Comparison of ENCODE assay signal across 8 cellular contexts in genomic region chr13:41942462-41943094, GRCh38. TPM values are rescaled to one million over a fixed set of nuclear protein-coding genes. Genes with fewer than 3 reads are reported as not detected.
DNase-seq lines count a peak whose midpoint lies in the region; ATAC-seq and TF ChIP-seq lines count a peak whose summit lies in the region.

No MANE protein-coding gene starts in this region.

- H3K36me3 ChIP-seq in upper lobe of right lung = no peaks in the 10 kb centered on the region

- no peaks in the 10 kb centered on the region for H3K27me3 Mint-ChIP-seq in activated T-cell treated with anti-CD3 and anti-CD28 coated beads, Interleukin-2, amount 50 U/mL, for 72 hours (ENCODE audit: low read depth)

- no peaks in the 10 kb centered on the region for H3K9me3 ChIP-seq in upper lobe of right lung

- POLR2A ChIA-PET in RWPE1 (lab: Yijun Ruan, JAX; ENCODE audit: low non-redundant PET) = no interaction called here

- ATAC-seq in Right ventricle myocardium superior (ENCODE audit: poor library complexity) (peak; percentile 56), upper lobe of right lung (peak; percentile 17)
- no peak for ATAC-seq in activated T-cell treated with anti-CD3 and anti-CD28 coated beads, Interleukin-2, amount 50 U/mL, for 72 hours (replicated peaks in 1 of 2)

- no peak overlapping the region for H3K27ac Mint-ChIP-seq in activated T-cell treated with anti-CD3 and anti-CD28 coated beads, Interleukin-2, amount 50 U/mL, for 72 hours

- H3K27ac ChIP-seq in RWPE1 (no peak overlapping the region), upper lobe of right lung (no peak overlapping the region)

- no peak overlapping the region for H3K4me3 Mint-ChIP-seq in activated T-cell treated with anti-CD3 and anti-CD28 coated beads, Interleukin-2, amount 50 U/mL, for 72 hours

- CTCF ChIA-PET in RWPE1 (lab: Yijun Ruan, JAX) = interaction anchor here (0.5 to 0.7 kb wide), 6 partner anchors 25 to 1726 kb away, joined by 3 to 6 read pairs (median 3); no protein-coding TSS in a partner anchor

- H3K4me1 ChIP-seq in upper lobe of right lung = no peaks in the 10 kb centered on the region

- TF ChIP-seq CTCF in RWPE1 (conservative IDR thresholded peaks at IDR 0.05; ENCODE audit: low read depth) = no peak
- TF ChIP-seq CTCF in upper lobe of right lung (IDR thresholded peaks at IDR 0.05) = peak; percentile 14

- peaks cover 9% of the 10 kb centered on the region for H3K4me1 Mint-ChIP-seq in activated T-cell treated with anti-CD3 and anti-CD28 coated beads, Interleukin-2, amount 50 U/mL, for 72 hours (ENCODE audit: low read depth)

- H3K4me3 ChIP-seq in upper lobe of right lung = no peak overlapping the region

- intact Hi-C loops in Right ventricle myocardium superior (cut with DNase I) (no loop called here), cardiac septum (cut with DNase I) (no loop called here), upper lobe of right lung (cut with DNase I) (no loop called here)

- no peak for DNase-seq in Right ventricle myocardium superior
- DNase-seq in cardiac septum (ENCODE audit: low spot score) = no peak
- DNase-seq in RWPE1 (ENCODE audit: low spot score) = peak; percentile 6
- DNase-seq in glomerular visceral epithelial cell (ENCODE audit: extremely low spot score) = peak; percentile 62
- no peak for DNase-seq in upper lobe of right lung
- DNase-seq in activated CD8-positive, alpha-beta memory T cell treated with anti-CD3 and anti-CD28 coated beads for 24 hours = no peak
- DNase-seq in activated T-cell treated with anti-CD3 and anti-CD28 coated beads, Interleukin-2, amount 50 U/mL, for 72 hours = no peak
- DNase-seq in epidermal melanocyte (ENCODE audit: insufficient read length, low spot score) = no peak

- H3K9me3 Mint-ChIP-seq in activated T-cell treated with anti-CD3 and anti-CD28 coated beads, Interleukin-2, amount 50 U/mL, for 72 hours = peaks cover 6 to 9% of the 10 kb centered on the region in 2 donors

- H3K36me3 Mint-ChIP-seq in activated T-cell treated with anti-CD3 and anti-CD28 coated beads, Interleukin-2, amount 50 U/mL, for 72 hours (ENCODE audit: insufficient read depth in 2 of 2) = peaks cover 21 to 30% of the 10 kb centered on the region in 2 donors

- no peaks in the 10 kb centered on the region for H3K27me3 ChIP-seq in upper lobe of right lung

RNA-seq across cellular contexts. Expression of gene VWA8, which starts 18.3 kb away (rescaled TPM):
- 40.3 TPM for total RNA-seq in Right ventricle myocardium superior
- 49.7 TPM for total RNA-seq in cardiac septum
- total RNA-seq in upper lobe of right lung = 20.6 TPM
- 10 to 100 TPM; 25.6 to 35.0 TPM for total RNA-seq in activated T-cell treated with anti-CD3 and anti-CD28 coated beads, Interleukin-2, amount 50 U/mL, for 72 hours

Comparison
In these comparisons a context has a peak if more than half of its experiments do, and no peak if none do; other contexts are left out.
1. ATAC-seq: peak in Right ventricle myocardium superior (single experiment) and upper lobe of right lung (single experiment); none in activated T-cell treated with anti-CD3 and anti-CD28 coated beads, Interleukin-2, amount 50 U/mL, for 72 hours (0 of 2).
2. DNase-seq: peak in RWPE1 (single experiment) and glomerular visceral epithelial cell (single experiment); none in Right ventricle myocardium superior (single experiment), cardiac septum (single experiment), upper lobe of right lung (single experiment), activated CD8-positive, alpha-beta memory T cell treated with anti-CD3 and anti-CD28 coated beads for 24 hours (single experiment), activated T-cell treated with anti-CD3 and anti-CD28 coated beads, Interleukin-2, amount 50 U/mL, for 72 hours (0 of 2) and epidermal melanocyte (single experiment).